ENCODE assay signal across 9 cellular contexts in the genomic region with DNA sequence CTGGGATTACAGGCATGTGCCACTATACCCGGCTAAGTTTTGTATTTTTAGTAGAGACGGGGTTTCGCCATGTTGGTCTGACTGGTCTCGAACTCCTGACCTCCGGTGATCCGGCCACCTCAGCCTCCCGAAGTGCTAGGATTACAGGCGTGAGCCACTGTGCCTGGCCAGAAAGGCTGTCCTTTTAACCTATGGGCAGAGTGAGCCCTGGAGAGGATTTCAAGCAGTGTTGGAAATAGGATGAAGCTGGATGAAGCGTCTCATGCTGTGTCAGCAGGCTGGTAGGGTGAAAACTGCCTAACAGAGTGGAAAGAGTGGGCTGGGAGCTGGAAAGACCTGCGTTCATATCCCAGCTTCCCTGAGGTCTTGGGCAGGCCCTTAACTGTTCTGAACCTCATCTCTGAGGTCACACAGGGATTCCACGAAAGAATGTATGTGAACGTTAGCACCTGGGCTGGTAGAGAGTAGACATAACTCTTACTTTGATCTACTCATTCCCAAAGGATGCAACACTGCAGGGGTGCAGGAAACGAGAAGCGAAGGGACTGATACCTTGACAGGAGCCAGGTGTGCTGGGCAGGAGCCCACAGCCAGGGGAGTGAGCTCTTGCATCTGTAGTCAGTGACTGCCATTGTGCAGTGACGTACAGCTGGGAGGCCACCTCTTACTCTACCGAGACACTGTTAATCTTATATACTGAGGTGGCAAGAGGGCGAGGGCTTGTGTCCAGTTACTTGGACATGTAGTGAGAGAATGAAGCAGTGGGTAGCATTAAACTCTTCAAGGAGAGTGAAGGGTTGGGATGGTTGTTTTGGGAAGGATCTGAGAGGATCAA. TPM values are rescaled to one million over a fixed set of nuclear protein-coding genes. Genes with fewer than 3 reads are reported as not detected.
DNase-seq lines count a peak whose midpoint lies in the region; ATAC-seq, FAIRE-seq and TF ChIP-seq lines count a peak whose summit lies in the region.
"Had no signal": no experiment of that assay in that cellular context is flagged by ENCODE, and none has a peak within 500 bp of the region (broad histone marks: within the 10 kb centered on the region; RNA-seq: fewer than 3 reads in every experiment).

No MANE protein-coding gene starts in this region.

- peak overlapping the region; percentile 96 for H3K27ac Mint-ChIP-seq in astrocyte (ENCODE audit: unreplicated experiment)
- peak overlapping the region; percentile 48 for H3K27ac Mint-ChIP-seq in stimulated activated memory B cell treated with anti-CD40 and anti-IgM and Interleukin-4, amounts not matched to agents 10 μg/mL and 1 μg/mL and 100 μg/mL, for 72 hours

- peaks cover 68% of the 10 kb centered on the region for H3K4me1 ChIP-seq in HUES6 (ENCODE audit: control insufficient read depth, insufficient read depth, low read length)
- H3K4me1 ChIP-seq in astrocyte (ENCODE audit: insufficient read depth, low read length) = peaks cover 85% of the 10 kb centered on the region
- peaks cover 99% of the 10 kb centered on the region for H3K4me1 ChIP-seq in lower lobe of right lung

- intact Hi-C loops in lower lobe of right lung (cut with DNase I) = no loop called here

- no peaks in the 10 kb centered on the region for H3K27me3 ChIP-seq in HUES6 (ENCODE audit: control insufficient read depth, insufficient read depth, low read length)
- no peaks in the 10 kb centered on the region for H3K27me3 ChIP-seq in astrocyte (ENCODE audit: insufficient read depth, low read length)
- no peaks in the 10 kb centered on the region for H3K27me3 ChIP-seq in lower lobe of right lung (ENCODE audit: low read depth)

- no peak overlapping the region; the same call in 1 of the 2 replicates for H3K4me3 ChIP-seq in HUES6 (ENCODE audit: low read depth, low read length)
- no peak overlapping the region for H3K4me3 ChIP-seq in astrocyte (ENCODE audit: insufficient read depth, low read depth, low read length)
- H3K4me3 ChIP-seq in lower lobe of right lung = no peak overlapping the region

- peak overlapping the region; percentile 31 for H3K9ac ChIP-seq in HUES6 (ENCODE audit: low read length)
- peak overlapping the region; percentile 93 for H3K9ac ChIP-seq in astrocyte (ENCODE audit: low read length)

- TF ChIP-seq CTCF in astrocyte (IDR thresholded peaks at IDR 0.05; ENCODE audit: insufficient read depth, low read depth, low read length) (no peak), lower lobe of right lung (IDR thresholded peaks at IDR 0.05) (no peak)

- H3K9me3 ChIP-seq in HUES6 (ENCODE audit: control insufficient read depth, insufficient read depth, low read depth, low read length) = no peaks in the 10 kb centered on the region
- no peaks in the 10 kb centered on the region for H3K9me3 ChIP-seq in astrocyte (ENCODE audit: insufficient read depth, low read depth, low read length)
- no peaks in the 10 kb centered on the region for H3K9me3 ChIP-seq in lower lobe of right lung

- peaks cover 66% of the 10 kb centered on the region for H3K79me2 ChIP-seq in astrocyte (ENCODE audit: insufficient read depth, low read length)

- no peak overlapping the region for H2AFZ ChIP-seq in astrocyte (ENCODE audit: low read depth, low read length)

- no peak for FAIRE-seq in astrocyte (lab: Jason Lieb, UNC)

- no peak for DNase-seq in astrocyte (ENCODE audit: low read depth)
- no peak for DNase-seq in lower lobe of right lung
- DNase-seq: SIG-M5 had no signal

- peak overlapping the region; percentile 77 for H3K4me3 Mint-ChIP-seq in astrocyte (ENCODE audit: unreplicated experiment)
- no peak overlapping the region for H3K4me3 Mint-ChIP-seq in stimulated activated memory B cell treated with anti-CD40 and anti-IgM and Interleukin-4, amounts not matched to agents 10 μg/mL and 1 μg/mL and 100 μg/mL, for 72 hours

- H3K4me1 Mint-ChIP-seq in astrocyte (ENCODE audit: low read depth, unreplicated experiment) = peaks cover 67% of the 10 kb centered on the region
- peaks cover 57% of the 10 kb centered on the region for H3K4me1 Mint-ChIP-seq in stimulated activated memory B cell treated with anti-CD40 and anti-IgM and Interleukin-4, amounts not matched to agents 10 μg/mL and 1 μg/mL and 100 μg/mL, for 72 hours

- H4K20me1 ChIP-seq in astrocyte (ENCODE audit: insufficient read depth, low read length) = peaks cover 38% of the 10 kb centered on the region

- no peak for ATAC-seq in lower lobe of right lung
- ATAC-seq in stimulated activated memory B cell treated with anti-CD40 and anti-IgM and Interleukin-4, amounts not matched to agents 10 μg/mL and 1 μg/mL and 100 μg/mL, for 72 hours = no peak
- no peak for ATAC-seq in GM21515 (IDR thresholded peaks at IDR 0.05; ENCODE audit: unreplicated experiment)
- ATAC-seq in GM21423 (IDR thresholded peaks at IDR 0.05; ENCODE audit: unreplicated experiment) = no peak
- ATAC-seq in HG03025 (IDR thresholded peaks at IDR 0.05; ENCODE audit: low FRiP score, unreplicated experiment) = no peak

- H3K27ac ChIP-seq in HUES6 (ENCODE audit: low read depth, low read length) (no peak overlapping the region; the same call in 1 of the 2 replicates), astrocyte (ENCODE audit: low read depth, low read length) (peak overlapping the region; percentile 97), lower lobe of right lung (peak overlapping the region; percentile 91)

- peak overlapping the region; percentile 91 for H3K4me2 ChIP-seq in astrocyte (ENCODE audit: low read length)

- no peaks in the 10 kb centered on the region for H3K27me3 Mint-ChIP-seq in astrocyte (ENCODE audit: low read depth, unreplicated experiment)
- H3K27me3 Mint-ChIP-seq in stimulated activated memory B cell treated with anti-CD40 and anti-IgM and Interleukin-4, amounts not matched to agents 10 μg/mL and 1 μg/mL and 100 μg/mL, for 72 hours = no peaks in the 10 kb centered on the region

- H3K9me3 Mint-ChIP-seq in astrocyte (ENCODE audit: unreplicated experiment) = no peaks in the 10 kb centered on the region
- no peaks in the 10 kb centered on the region for H3K9me3 Mint-ChIP-seq in stimulated activated memory B cell treated with anti-CD40 and anti-IgM and Interleukin-4, amounts not matched to agents 10 μg/mL and 1 μg/mL and 100 μg/mL, for 72 hours

- no peaks in the 10 kb centered on the region for H3K36me3 ChIP-seq in HUES6 (ENCODE audit: control insufficient read depth, insufficient read depth, low read length)
- no peaks in the 10 kb centered on the region for H3K36me3 ChIP-seq in astrocyte (ENCODE audit: insufficient read depth, low read length)
- H3K36me3 ChIP-seq in lower lobe of right lung = no peaks in the 10 kb centered on the region

- peaks cover 2% of the 10 kb centered on the region for H3K36me3 Mint-ChIP-seq in astrocyte (ENCODE audit: low read depth, unreplicated experiment)
- peaks cover 30% of the 10 kb centered on the region for H3K36me3 Mint-ChIP-seq in stimulated activated memory B cell treated with anti-CD40 and anti-IgM and Interleukin-4, amounts not matched to agents 10 μg/mL and 1 μg/mL and 100 μg/mL, for 72 hours

RNA-seq across cellular contexts. Expression of a gene that starts 34.2 kb away (rescaled TPM):
- total RNA-seq in astrocyte = 73.6 and 75.7 TPM in 2 replicates
- total RNA-seq in lower lobe of right lung = 44.5 TPM

RNA-seq across cellular contexts. Expression of a gene that starts 59.3 kb away (rescaled TPM):
- total RNA-seq in astrocyte = not detected in 2 replicates
- 0.80 TPM for total RNA-seq in lower lobe of right lung
- total RNA-seq: occipital lobe had no signal
